ENCODE assay signal across 8 cellular contexts in genomic region chr13:100514788-100515409, GRCh38.
A peak's percentile ranks its signal among the peaks of the same experiment; 100 is the strongest.
DNase-seq lines count a peak whose midpoint lies in the region; ATAC-seq and TF ChIP-seq lines count a peak whose summit lies in the region.

No MANE protein-coding gene starts in this region.

- no peak for TF ChIP-seq POLR2A in right lobe of liver (IDR thresholded peaks at IDR 0.05)

- no peak overlapping the region for H3K9ac ChIP-seq in colonic mucosa (ENCODE audit: low read depth in 2 of 2, low read length in 2 of 2)

- DNase-seq in NCI-H510A (lab: John Stamatoyannopoulos, UW) (peak; percentile 17), colonic mucosa (peak; percentile 84), right lobe of liver (peak; percentile 79 to 82 (median 82))
- DNase-seq in activated CD4-positive, alpha-beta T cell treated with anti-CD3 and anti-CD28 coated beads for 48 hours = peak; percentile 79
- DNase-seq in stimulated activated CD8-positive, alpha-beta memory T cell treated with anti-CD3 and anti-CD28 coated beads, Interleukin-12 subunit alpha, Interleukin-12 subunit beta, amount 100 ng/mL, for 24 hours (ENCODE audit: extremely low read depth) = peak; percentile 21

- no peaks in the 10 kb centered on the region for H3K4me1 ChIP-seq in colonic mucosa
- peaks cover 0 to 32% (median 7%) of the 10 kb centered on the region in 4 donors for H3K4me1 ChIP-seq in right lobe of liver

- WGBS in right lobe of liver (ENCODE audit: insufficient coverage, low coverage, low lambda C conversion rate, missing lambda C conversion rate) = 0% methylated on average over 5 of the region's 5 CpGs

- H3K36me3 ChIP-seq in colonic mucosa = no peaks in the 10 kb centered on the region
- H3K36me3 ChIP-seq in right lobe of liver = peaks cover 0 to 4% (median 0%) of the 10 kb centered on the region in 4 donors

- H3K27me3 ChIP-seq in colonic mucosa (no peaks in the 10 kb centered on the region), right lobe of liver (no peaks in the 10 kb centered on the region)

- ATAC-seq in GM19372 (IDR thresholded peaks at IDR 0.05; ENCODE audit: low read depth, unreplicated experiment) (peak; percentile 96), HG03457 (IDR thresholded peaks at IDR 0.05; ENCODE audit: unreplicated experiment) (peak; percentile 85), right lobe of liver (peak; percentile 72 to 87 (median 80))

- intact Hi-C loops in colonic mucosa (cut with DNase I) (loop anchor here (5.0 kb wide), 3 partner anchors 278 to 858 kb away; no protein-coding TSS in a partner anchor), right lobe of liver (cut with DNase I) (no loop called here)

- TF ChIP-seq CTCF in C4-2B (conservative IDR thresholded peaks at IDR 0.05) = peak; percentile 94
- TF ChIP-seq CTCF in colonic mucosa (IDR thresholded peaks at IDR 0.05) = peak; percentile 88
- peak in 3 of 4 donors; percentile 85 to 94 (median 94) for TF ChIP-seq CTCF in right lobe of liver (IDR thresholded peaks at IDR 0.05)

- H3K4me3 ChIP-seq in colonic mucosa = no peak overlapping the region
- H3K4me3 ChIP-seq in right lobe of liver = no peak overlapping the region

- H3K9me3 ChIP-seq in colonic mucosa (no peaks in the 10 kb centered on the region), right lobe of liver (no peaks in the 10 kb centered on the region)

- H3K27ac ChIP-seq in C4-2B (no peak overlapping the region), colonic mucosa (no peak overlapping the region), right lobe of liver (no peak overlapping the region)

Comparison
In these comparisons a context has a peak if more than half of its experiments do, and no peak if none do; other contexts are left out.
1. DNase-seq: peak in every context shown above with its lines; median percentile 84 in colonic mucosa; 82 in right lobe of liver; 79 in activated CD4-positive, alpha-beta T cell treated with anti-CD3 and anti-CD28 coated beads for 48 hours; 21 in stimulated activated CD8-positive, alpha-beta memory T cell treated with anti-CD3 and anti-CD28 coated beads, Interleukin-12 subunit alpha, Interleukin-12 subunit beta, amount 100 ng/mL, for 24 hours; 17 in NCI-H510A.